In the genomic region with DNA sequence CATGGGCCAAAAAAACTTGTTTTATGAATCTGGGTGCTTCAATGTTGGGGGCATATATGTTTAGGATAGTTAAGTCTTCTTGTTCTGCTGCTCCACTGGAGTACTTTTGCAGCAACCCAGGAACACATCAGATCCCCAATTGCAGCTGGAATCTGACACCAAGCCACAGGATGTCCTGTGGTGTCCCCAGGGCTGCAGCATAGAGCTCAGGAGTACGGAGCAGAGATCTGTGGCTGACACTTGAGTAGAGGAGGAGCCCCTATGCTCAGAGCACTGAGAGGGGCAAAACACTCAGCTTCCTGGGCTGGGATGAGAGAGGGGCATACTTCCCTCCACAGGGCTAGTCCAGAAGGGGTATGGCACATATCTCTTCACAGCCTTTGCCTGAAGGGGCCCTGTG, we compare ENCODE assay signal across 17 cellular contexts.
"Had no signal": no experiment of that assay in that cellular context is flagged by ENCODE, and none has a peak within 500 bp of the region (broad histone marks: within the 10 kb centered on the region; RNA-seq: fewer than 3 reads in every experiment).

No MANE protein-coding gene starts in this region.

- H3K4me1 Mint-ChIP-seq: activated CD4-positive, alpha-beta memory T cell treated with anti-CD3 and anti-CD28 coated beads, Interleukin-2, amount 10 ng/mL, durations not matched to agents 7 days and 5 days; activated naive CD4-positive, alpha-beta T cell treated with anti-CD3 and anti-CD28 coated beads, Interleukin-2, amount 10 ng/mL, durations not matched to agents 7 days and 5 days; stimulated activated effector memory CD8-positive, alpha-beta T cell treated with anti-CD3 and anti-CD28 coated beads, Interleukin-12 subunit alpha, Interleukin-12 subunit beta, amount 100 ng/mL, for 72 hours; T-helper 17 cell had no signal

- H3K27me3 Mint-ChIP-seq: activated CD4-positive, alpha-beta memory T cell treated with anti-CD3 and anti-CD28 coated beads, Interleukin-2, amount 10 ng/mL, durations not matched to agents 7 days and 5 days had no signal

- H3K4me3 Mint-ChIP-seq: activated CD4-positive, alpha-beta memory T cell treated with anti-CD3 and anti-CD28 coated beads, Interleukin-2, amount 10 ng/mL, durations not matched to agents 7 days and 5 days; activated naive CD4-positive, alpha-beta T cell treated with anti-CD3 and anti-CD28 coated beads, Interleukin-2, amount 10 ng/mL, durations not matched to agents 7 days and 5 days; stimulated activated effector memory CD8-positive, alpha-beta T cell treated with anti-CD3 and anti-CD28 coated beads, Interleukin-12 subunit alpha, Interleukin-12 subunit beta, amount 100 ng/mL, for 72 hours; T-helper 17 cell had no signal

- H3K36me3 Mint-ChIP-seq: activated naive CD4-positive, alpha-beta T cell treated with anti-CD3 and anti-CD28 coated beads, Interleukin-2, amount 10 ng/mL, durations not matched to agents 7 days and 5 days; stimulated activated effector memory CD8-positive, alpha-beta T cell treated with anti-CD3 and anti-CD28 coated beads, Interleukin-12 subunit alpha, Interleukin-12 subunit beta, amount 100 ng/mL, for 72 hours had no signal

- DNase-seq: activated CD4-positive, alpha-beta memory T cell treated with anti-CD3 and anti-CD28 coated beads, Interleukin-2, amount 10 ng/mL, durations not matched to agents 7 days and 5 days; activated CD4-positive, alpha-beta T cell treated with anti-CD3 and anti-CD28 coated beads for 4 hours; activated CD4-positive, CD25-positive, alpha-beta regulatory T cell; activated effector memory CD4-positive, alpha-beta T cell treated with anti-CD3 and anti-CD28 coated beads, Interleukin-2, amount 50 U/mL, for 16 hours; activated naive CD4-positive, alpha-beta T cell treated with anti-CD3 and anti-CD28 coated beads, Interleukin-2, amount 10 ng/mL, durations not matched to agents 7 days and 5 days; amygdala; cerebellar nuclear complex; cortex of kidney; foreskin keratinocyte; left ventricle myocardium superior; occipital lobe; right lobe of liver; small intestine; stimulated activated CD4-positive, alpha-beta T cell treated with anti-CD3 and anti-CD28 coated beads, Interleukin-2, amount 100 ng/mL, for 24 hours; T-helper 17 cell; transverse colon had no signal

- H3K4me1 ChIP-seq: foreskin keratinocyte, right lobe of liver, transverse colon had no signal

- H3K27ac ChIP-seq: foreskin keratinocyte, right lobe of liver, transverse colon had no signal

- H3K9me3 Mint-ChIP-seq: activated CD4-positive, alpha-beta memory T cell treated with anti-CD3 and anti-CD28 coated beads, Interleukin-2, amount 10 ng/mL, durations not matched to agents 7 days and 5 days; activated naive CD4-positive, alpha-beta T cell treated with anti-CD3 and anti-CD28 coated beads, Interleukin-2, amount 10 ng/mL, durations not matched to agents 7 days and 5 days; stimulated activated effector memory CD8-positive, alpha-beta T cell treated with anti-CD3 and anti-CD28 coated beads, Interleukin-12 subunit alpha, Interleukin-12 subunit beta, amount 100 ng/mL, for 72 hours had no signal

- H3K36me3 ChIP-seq: right lobe of liver, transverse colon had no signal

- ATAC-seq: foreskin keratinocyte; left ventricle myocardium superior; right lobe of liver; stimulated activated effector memory CD8-positive, alpha-beta T cell treated with anti-CD3 and anti-CD28 coated beads, Interleukin-12 subunit alpha, Interleukin-12 subunit beta, amount 100 ng/mL, for 72 hours; T-helper 17 cell had no signal

- H3K4me3 ChIP-seq: right lobe of liver, transverse colon had no signal

- H3K9me3 ChIP-seq: right lobe of liver, transverse colon had no signal

- H3K27ac Mint-ChIP-seq: activated CD4-positive, alpha-beta memory T cell treated with anti-CD3 and anti-CD28 coated beads, Interleukin-2, amount 10 ng/mL, durations not matched to agents 7 days and 5 days; activated naive CD4-positive, alpha-beta T cell treated with anti-CD3 and anti-CD28 coated beads, Interleukin-2, amount 10 ng/mL, durations not matched to agents 7 days and 5 days; stimulated activated effector memory CD8-positive, alpha-beta T cell treated with anti-CD3 and anti-CD28 coated beads, Interleukin-12 subunit alpha, Interleukin-12 subunit beta, amount 100 ng/mL, for 72 hours; T-helper 17 cell had no signal

- H3K27me3 ChIP-seq: foreskin keratinocyte, right lobe of liver, transverse colon had no signal
